1 cellular context compared by ENCODE assay signal in the genomic region with DNA sequence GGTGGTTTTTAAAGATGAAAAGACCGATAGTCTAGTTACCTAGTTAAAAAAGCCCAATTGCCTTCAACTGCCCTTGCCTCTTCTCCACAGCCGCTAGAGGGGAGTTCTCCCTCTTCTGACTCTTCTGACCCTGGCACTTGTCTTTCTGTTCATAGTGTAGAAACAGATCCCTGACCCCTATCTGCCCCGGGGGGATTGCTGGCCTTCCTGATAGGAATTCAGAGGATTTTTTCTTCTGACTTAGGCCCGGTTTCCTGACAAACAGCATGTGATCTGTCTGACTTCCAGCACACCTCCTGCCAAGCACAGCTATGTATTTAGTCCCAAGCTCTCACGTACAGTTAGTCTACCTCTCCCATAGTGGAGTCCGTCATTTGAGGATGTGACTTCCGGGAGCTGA.
TF ChIP-seq lines count a peak whose summit lies in the region.

No MANE protein-coding gene starts in this region.

TF ChIP-seq in endothelial cell of umbilical vein, 7 proteins besides CTCF, POLR2A, EP300 and RAD21:
- TF ChIP-seq GATA2 (IDR thresholded peaks at IDR 0.05; ENCODE audit: insufficient read depth, insufficient read length, low read depth, low read length) (no peak), JUN (IDR thresholded peaks at IDR 0.05; ENCODE audit: borderline replicate concordance, insufficient read depth, insufficient read length, low read depth) (no peak), MYC (IDR thresholded peaks at IDR 0.05; ENCODE audit: low read depth, low read length) (no peak), FOS (IDR thresholded peaks at IDR 0.05; ENCODE audit: borderline replicate concordance, insufficient read depth, low read length) (no peak), POLR2AphosphoS5 (IDR thresholded peaks at IDR 0.05; ENCODE audit: insufficient read depth, low read depth, low read length) (no peak), EZH2 (IDR thresholded peaks at IDR 0.05; ENCODE audit: borderline replicate concordance, low read depth, low read length, severe bottlenecking) (no peak)
- TF ChIP-seq, protein P1, sequence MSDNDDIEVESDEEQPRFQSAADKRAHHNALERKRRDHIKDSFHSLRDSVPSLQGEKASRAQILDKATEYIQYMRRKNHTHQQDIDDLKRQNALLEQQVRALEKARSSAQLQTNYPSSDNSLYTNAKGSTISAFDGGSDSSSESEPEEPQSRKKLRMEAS (IDR thresholded peaks at IDR 0.05; ENCODE audit: insufficient read depth, insufficient read length) = no peak
